ENCODE assay signal across 16 cellular contexts in the genomic region with DNA sequence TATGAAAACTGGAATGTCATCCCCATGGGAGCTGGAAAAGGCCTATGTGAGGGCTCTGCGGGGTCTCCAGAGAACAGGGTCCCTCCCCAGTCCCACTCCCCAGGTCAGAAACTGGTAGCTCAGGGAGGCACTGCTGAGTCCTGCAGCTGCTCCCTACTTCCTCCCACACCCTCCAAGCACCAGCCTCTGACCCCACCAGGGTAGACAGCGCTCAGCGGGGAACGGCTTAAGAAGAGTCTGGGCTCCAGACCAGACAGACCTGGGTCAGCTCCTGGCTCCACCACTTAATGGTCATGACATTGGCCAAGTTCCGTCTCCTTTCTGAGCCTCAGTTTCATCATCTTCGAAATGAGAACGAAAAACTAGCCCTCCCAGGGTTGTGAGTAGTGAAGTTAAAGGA.
"Had no signal": no experiment of that assay in that cellular context is flagged by ENCODE, and none has a peak within 500 bp of the region (broad histone marks: within the 10 kb centered on the region; RNA-seq: fewer than 3 reads in every experiment).

No MANE protein-coding gene starts in this region.

- H3K4me3 ChIP-seq: esophagus muscularis mucosa, gastrocnemius medialis, left ventricle myocardium inferior, right atrium auricular region, sigmoid colon, skin epidermis, stomach had no signal

- H3K9me3 ChIP-seq: esophagus muscularis mucosa, gastrocnemius medialis, left ventricle myocardium inferior, neutrophil, right atrium auricular region, sigmoid colon, stomach had no signal

- ATAC-seq: gastrocnemius medialis; left cardiac atrium; naive thymus-derived CD4-positive, alpha-beta T cell had no signal

- DNase-seq: effector memory CD4-positive, alpha-beta T cell; gastrocnemius medialis; immature natural killer cell; left cardiac atrium; left ventricle myocardium inferior; naive thymus-derived CD4-positive, alpha-beta T cell; sigmoid colon; stimulated activated CD4-positive, alpha-beta T cell treated with anti-CD3 and anti-CD28 coated beads, Interleukin-12 subunit alpha, Interleukin-12 subunit beta, amount 100 ng/mL, for 4 hours; stimulated activated naive CD4-positive, alpha-beta T cell; stomach; substantia nigra had no signal

- H3K27ac Mint-ChIP-seq: immature natural killer cell; naive thymus-derived CD4-positive, alpha-beta T cell; nephron progenitor cell had no signal

- H3K27me3 Mint-ChIP-seq: naive thymus-derived CD4-positive, alpha-beta T cell had no signal

- H3K4me3 Mint-ChIP-seq: immature natural killer cell; naive thymus-derived CD4-positive, alpha-beta T cell; nephron progenitor cell had no signal

- H3K9me3 Mint-ChIP-seq: immature natural killer cell; naive thymus-derived CD4-positive, alpha-beta T cell; nephron progenitor cell had no signal

- H3K36me3 ChIP-seq: esophagus muscularis mucosa, gastrocnemius medialis, left ventricle myocardium inferior, neutrophil, right atrium auricular region, sigmoid colon, stomach had no signal
